ENCODE assay signal across 21 cellular contexts in genomic region chr1:151266821-151267220, GRCh38.
"Had no signal": no experiment of that assay in that cellular context is flagged by ENCODE, and none has a peak within 500 bp of the region (broad histone marks: within the 10 kb centered on the region; RNA-seq: fewer than 3 reads in every experiment).

No MANE protein-coding gene starts in this region.

- H3K4me3 Mint-ChIP-seq: activated CD8-positive, alpha-beta memory T cell treated with anti-CD3 and anti-CD28 coated beads, Interleukin-2, amount 10 ng/mL, durations not matched to agents 7 days and 5 days; immature natural killer cell; naive thymus-derived CD4-positive, alpha-beta T cell; neural crest cell had no signal

- H3K9me3 Mint-ChIP-seq: activated T-helper 2 cell treated with anti-CD3 and anti-CD28 coated beads, Interferon-gamma antibody, Interleukin-2, Interleukin-4, amounts not matched to agents 10 μg/mL and 5 μg/mL and 100 μg/mL, durations not matched to agents 14 hours and 24 hours and 36 hours; immature natural killer cell; naive thymus-derived CD4-positive, alpha-beta T cell; neural crest cell had no signal

- H3K27me3 ChIP-seq: hepatocyte, left lung, upper lobe of left lung had no signal

- H3K27ac Mint-ChIP-seq: activated CD8-positive, alpha-beta memory T cell treated with anti-CD3 and anti-CD28 coated beads, Interleukin-2, amount 10 ng/mL, durations not matched to agents 7 days and 5 days; activated T-helper 2 cell treated with anti-CD3 and anti-CD28 coated beads, Interferon-gamma antibody, Interleukin-2, Interleukin-4, amounts not matched to agents 10 μg/mL and 5 μg/mL and 100 μg/mL, durations not matched to agents 14 hours and 24 hours and 36 hours; progenitor cell of endocrine pancreas had no signal

- H3K4me2 ChIP-seq: hepatocyte had no signal

- DNase-seq: activated CD4-positive, alpha-beta T cell treated with anti-CD3 and anti-CD28 coated beads for 1 hour; activated CD8-positive, alpha-beta memory T cell treated with anti-CD3 and anti-CD28 coated beads, Interleukin-2, amount 10 ng/mL, durations not matched to agents 7 days and 5 days; activated naive CD4-positive, alpha-beta T cell treated with Interleukin-2 at 50 U/mL for 16 hours; cerebellar nuclear complex; cortex of kidney; erythroblast; foreskin melanocyte; immature natural killer cell; left lung; naive thymus-derived CD4-positive, alpha-beta T cell; stimulated activated CD4-positive, alpha-beta T cell treated with anti-CD3 and anti-CD28 coated beads, Interleukin-4, amount 100 ng/mL, for 24 hours; stimulated activated naive CD4-positive, alpha-beta T cell treated with Interleukin-2 at 50 U/mL for 16 hours; upper lobe of left lung; WERI-Rb-1 had no signal

- H3K4me1 Mint-ChIP-seq: activated CD8-positive, alpha-beta memory T cell treated with anti-CD3 and anti-CD28 coated beads, Interleukin-2, amount 10 ng/mL, durations not matched to agents 7 days and 5 days; immature natural killer cell; naive thymus-derived CD4-positive, alpha-beta T cell; neural crest cell had no signal

- H3K27me3 Mint-ChIP-seq: activated CD8-positive, alpha-beta memory T cell treated with anti-CD3 and anti-CD28 coated beads, Interleukin-2, amount 10 ng/mL, durations not matched to agents 7 days and 5 days; naive thymus-derived CD4-positive, alpha-beta T cell; progenitor cell of endocrine pancreas had no signal

- H2AFZ ChIP-seq: hepatocyte had no signal

- H3K4me1 ChIP-seq: left lung, upper lobe of left lung had no signal

- H3K4me3 ChIP-seq: hepatocyte, left lung, lung, thoracic aorta, upper lobe of left lung had no signal

- ATAC-seq: activated CD8-positive, alpha-beta memory T cell treated with anti-CD3 and anti-CD28 coated beads, Interleukin-2, amount 10 ng/mL, durations not matched to agents 7 days and 5 days; left lung; naive thymus-derived CD4-positive, alpha-beta T cell; SK-N-SH treated with all-trans-retinoic acid at 6 μM for 48 hours had no signal

- H3K9me3 ChIP-seq: left lung, thoracic aorta, upper lobe of left lung had no signal

- H3K27ac ChIP-seq: hepatocyte, left lung, thoracic aorta, upper lobe of left lung, WERI-Rb-1 had no signal
